In genomic region chr17:40093580-40094201, GRCh38 we compare ENCODE assay signal across 7 cellular contexts. TPM values are rescaled to one million over a fixed set of nuclear protein-coding genes. Genes with fewer than 3 reads are reported as not detected.
DNase-seq lines count a peak whose midpoint lies in the region; ATAC-seq and TF ChIP-seq lines count a peak whose summit lies in the region.
"Had no signal": no experiment of that assay in that cellular context is flagged by ENCODE, and none has a peak within 500 bp of the region (broad histone marks: within the 10 kb centered on the region; RNA-seq: fewer than 3 reads in every experiment).

No MANE protein-coding gene starts in this region.

- TF ChIP-seq POLR2A in gastrocnemius medialis (IDR thresholded peaks at IDR 0.05), result peak; percentile 71 to 88

- H3K27ac ChIP-seq in OCI-LY3 (ENCODE audit: low read length) (peak overlapping the region; percentile 13; the same call in 1 of the 2 replicates), esophagus (ENCODE audit: low read depth in 2 of 2, low read length in 1 of 2) (peak overlapping the region; percentile 46 to 100), gastrocnemius medialis (peak overlapping the region; percentile 94 to 100 (median 98)), A673 (ENCODE audit: low read depth, low read length, poor library complexity, severe bottlenecking) (no peak overlapping the region)

- DNase-seq in gastrocnemius medialis, result peak; percentile 81 to 95
- no peak for DNase-seq in mesenteric fat pad (ENCODE audit: low spot score)
- DNase-seq in A673 (ENCODE audit: low spot score), result no peak
- no peak for DNase-seq in stimulated activated naive CD8-positive, alpha-beta T cell treated with anti-CD3 and anti-CD28 coated beads, Interleukin-15, Interleukin-2, amounts not matched to agents 100 U/mL and 50 U/mL, for 24 hours
- DNase-seq: NCI-H2107 had no signal

- intact Hi-C loops in gastrocnemius medialis (cut with DNase I; ENCODE audit: low total_unique reads), result loop anchor here (2.0 kb wide), 1 partner anchor 75 kb away; no protein-coding TSS in a partner anchor
- intact Hi-C loops in A673 (cut with micrococcal nuclease; ENCODE audit: unreplicated experiment), result no loop called here

- no peaks in the 10 kb centered on the region for H4K20me1 ChIP-seq in OCI-LY3 (ENCODE audit: insufficient read depth, low read length)

- TF ChIP-seq CTCF in OCI-LY3 (IDR thresholded peaks at IDR 0.05; ENCODE audit: low read depth, low read length) (no peak), gastrocnemius medialis (IDR thresholded peaks at IDR 0.05 in 4 of 5, conservative IDR thresholded peaks at IDR 0.05 in 1 of 5) (peak in 1 of 5 experiments; percentile 5), A673 (conservative IDR thresholded peaks at IDR 0.05; ENCODE audit: low read depth, low read length) (no peak)

- H3K79me2 ChIP-seq in OCI-LY3 (ENCODE audit: low read length), result peaks cover 23% of the 10 kb centered on the region

- in situ Hi-C loops in gastrocnemius medialis (cut with MboI; ENCODE audit: low sequenced_read_pairs in 4 of 4), result no loop called here

- no peak overlapping the region for H2AFZ ChIP-seq in OCI-LY3 (ENCODE audit: low read depth, low read length)

- H3K27me3 ChIP-seq in OCI-LY3 (ENCODE audit: low read depth, low read length) (no peaks in the 10 kb centered on the region), esophagus (ENCODE audit: control insufficient read depth in 1 of 2, insufficient read depth in 2 of 2, low read length in 2 of 2) (no peaks in the 10 kb centered on the region), gastrocnemius medialis (no peaks in the 10 kb centered on the region), A673 (replicated peaks; ENCODE audit: insufficient read depth, low read depth, low read length, poor library complexity) (no peaks in the 10 kb centered on the region)

- no peak overlapping the region for H3K4me3 ChIP-seq in OCI-LY3 (ENCODE audit: low read length)
- no peak overlapping the region for H3K4me3 ChIP-seq in esophagus (ENCODE audit: low read depth in 1 of 2, low read length in 2 of 2)
- H3K4me3 ChIP-seq in gastrocnemius medialis, result peak overlapping the region in 3 of 4 donors; percentile 14 to 39 (median 24)
- H3K4me3 ChIP-seq in A673 (ENCODE audit: low read depth, low read length, poor library complexity, severe bottlenecking), result no peak overlapping the region

- CTCF ChIA-PET in A673 (lab: Charles Lee), result no interaction called here

- H3K9me3 ChIP-seq in OCI-LY3 (ENCODE audit: insufficient read depth, low read length) (no peaks in the 10 kb centered on the region), esophagus (ENCODE audit: control insufficient read depth in 2 of 2, insufficient read depth in 1 of 2, low read depth in 1 of 2, low read length in 1 of 2) (no peaks in the 10 kb centered on the region), gastrocnemius medialis (no peaks in the 10 kb centered on the region), A673 (ENCODE audit: low read depth, low read length, poor library complexity, severe bottlenecking) (no peaks in the 10 kb centered on the region)

- no TSS peak for BruUV-seq in A673 (replicated peaks; lab: Mats Ljungman, UMichigan)

- WGBS in esophagus, 2 donors, result 45 to 55% methylated on average over 16 of the region's 16 CpGs

- POLR2A ChIA-PET in A673 (lab: Charles Lee; ENCODE audit: low non-redundant PET), result no interaction called here

- ATAC-seq in gastrocnemius medialis, result peak; percentile 56 to 64
- ATAC-seq in stimulated activated naive CD8-positive, alpha-beta T cell treated with anti-CD3 and anti-CD28 coated beads, Interleukin-15, Interleukin-2, amounts not matched to agents 100 U/mL and 50 U/mL, for 24 hours, result no peak

- H3K36me3 ChIP-seq in OCI-LY3 (replicated peaks; ENCODE audit: low read depth, low read length) (peaks cover 39% of the 10 kb centered on the region), esophagus (ENCODE audit: control insufficient read depth in 2 of 2, insufficient read depth in 2 of 2, low read length in 1 of 2) (peaks cover 20 to 49% of the 10 kb centered on the region in 2 donors), gastrocnemius medialis (peaks cover 0 to 56% of the 10 kb centered on the region in 2 donors), A673 (ENCODE audit: insufficient read depth, low read length, poor library complexity, severe bottlenecking) (no peaks in the 10 kb centered on the region)

- H3K4me2 ChIP-seq in OCI-LY3 (ENCODE audit: low read length), result no peak overlapping the region

- H3K4me1 ChIP-seq in OCI-LY3 (ENCODE audit: low read length) (peaks cover 73% of the 10 kb centered on the region), esophagus (ENCODE audit: control insufficient read depth in 2 of 2, insufficient read depth in 2 of 2, low read length in 1 of 2) (peaks cover 13 to 31% of the 10 kb centered on the region in 2 donors), gastrocnemius medialis (peaks cover 79 to 84% of the 10 kb centered on the region in 2 donors), A673 (ENCODE audit: insufficient read depth, low read length, poor library complexity, severe bottlenecking) (peaks cover 3% of the 10 kb centered on the region)

- H3K9ac ChIP-seq in OCI-LY3 (ENCODE audit: low read length), result no peak overlapping the region

RNA-seq across cellular contexts. Expression of gene NR1D1, which starts 6.7 kb away (rescaled TPM):
- 10 to 100 TPM; 23.6 to 24.6 TPM for polyA plus RNA-seq in esophagus
- total RNA-seq in gastrocnemius medialis (10 to 100 TPM; 16.0 to 34.2 (median 18.3) TPM), mesenteric fat pad (15.5 TPM), A673 (2021) (1.9 and 2.6 TPM in 2 replicates)

RNA-seq across cellular contexts. Expression of gene MSL1, which starts 28.1 kb away (rescaled TPM):
- 10 to 100 TPM; 42.1 to 59.5 TPM for polyA plus RNA-seq in esophagus
- 10 to 100 TPM; 75.7 to 96.3 (median 85.9) TPM for total RNA-seq in gastrocnemius medialis
- total RNA-seq in mesenteric fat pad, result 77.0 TPM
- total RNA-seq in A673 (2021), result 56.9 and 59.9 TPM in 2 replicates

RNA-seq across cellular contexts. Expression of gene THRA, which starts 30.9 kb away (rescaled TPM):
- polyA plus RNA-seq in esophagus, result 10 to 100 TPM; 10.5 to 11.0 TPM
- total RNA-seq in gastrocnemius medialis (10 to 100 TPM; 42.2 to 71.6 (median 48.2) TPM), mesenteric fat pad (74.7 TPM), A673 (2021) (14.5 and 18.7 TPM in 2 replicates)

RNA-seq across cellular contexts. Expression of gene MED24, which starts 39.5 kb away (rescaled TPM):
- polyA plus RNA-seq in esophagus, result 10 to 100 TPM; 37.7 to 43.7 TPM
- 100 to 1,000 TPM in 2 of 4 donors, 10 to 100 TPM in 2; 54.2 to 124 (median 93.9) TPM for total RNA-seq in gastrocnemius medialis
- total RNA-seq in mesenteric fat pad, result 72.2 TPM
- 48.7 and 50.7 TPM in 2 replicates for total RNA-seq in A673 (2021)

RNA-seq across cellular contexts. Expression of gene CASC3, which starts 46.6 kb away (rescaled TPM):
- polyA plus RNA-seq in esophagus, result 10 to 100 TPM; 24.3 to 24.6 TPM
- total RNA-seq in gastrocnemius medialis, result 10 to 100 TPM; 35.8 to 41.3 (median 39.8) TPM
- total RNA-seq in mesenteric fat pad, result 84.4 TPM
- total RNA-seq in A673 (2021), result 65.1 and 66.5 TPM in 2 replicates

Comparison
In these comparisons a context has a peak if more than half of its experiments do, and no peak if none do; other contexts are left out.
1. H3K4me3 ChIP-seq: peak in gastrocnemius medialis (3 of 4); none in OCI-LY3 (single experiment), esophagus (0 of 2) and A673 (single experiment).
2. DNase-seq: peak in gastrocnemius medialis (2 of 2); none in mesenteric fat pad (single experiment), A673 (single experiment) and stimulated activated naive CD8-positive, alpha-beta T cell treated with anti-CD3 and anti-CD28 coated beads, Interleukin-15, Interleukin-2, amounts not matched to agents 100 U/mL and 50 U/mL, for 24 hours (single experiment).